Comparison of ENCODE assay signal across 8 cellular contexts in genomic region chr7:37833107-37833817, GRCh38. TPM values are rescaled to one million over a fixed set of nuclear protein-coding genes. Genes with fewer than 3 reads are reported as not detected.
DNase-seq lines count a peak whose midpoint lies in the region; ATAC-seq and TF ChIP-seq lines count a peak whose summit lies in the region.

No MANE protein-coding gene starts in this region.

- intact Hi-C loops in esophagus muscularis mucosa (cut with DNase I), result loop anchor here (5.0 to 10.0 kb wide), 3 partner anchors 206 to 626 kb away; no protein-coding TSS in a partner anchor
- intact Hi-C loops in testis (cut with DNase I; ENCODE audit: low total_unique reads), result no loop called here

- no peaks in the 10 kb centered on the region for H3K9me3 ChIP-seq in BE2C
- H3K9me3 ChIP-seq in esophagus muscularis mucosa, result no peaks in the 10 kb centered on the region
- H3K9me3 ChIP-seq in testis, result no peaks in the 10 kb centered on the region

- peak overlapping the region; percentile 42 for H3K4me3 ChIP-seq in BE2C (ENCODE audit: low read depth, low read length)
- H3K4me3 ChIP-seq in esophagus muscularis mucosa, result peak overlapping the region; percentile 31 to 50 (median 38)
- peak overlapping the region; percentile 41 to 56 for H3K4me3 ChIP-seq in testis

- no peak for ATAC-seq in GM18511 (IDR thresholded peaks at IDR 0.05; ENCODE audit: unreplicated experiment)

- no peaks in the 10 kb centered on the region for H3K36me3 ChIP-seq in BE2C
- no peaks in the 10 kb centered on the region for H3K36me3 ChIP-seq in esophagus muscularis mucosa
- H3K36me3 ChIP-seq in testis (ENCODE audit: low read depth, missing control alignments), result no peaks in the 10 kb centered on the region

- H3K27ac ChIP-seq in esophagus muscularis mucosa (replicated peaks in 1 of 4) (no peak overlapping the region), testis (no peak overlapping the region)

- DNase-seq in BE2C, result peak; percentile 58
- peak; percentile 52 for DNase-seq in GM20000 (ENCODE audit: low spot score)
- peak; percentile 52 for DNase-seq in NCI-H460 (ENCODE audit: extremely low read depth, low read depth)
- peak; percentile 59 for DNase-seq in activated CD8-positive, alpha-beta memory T cell treated with anti-CD3 and anti-CD28 coated beads, Interleukin-2, amount 50 U/mL, for 48 hours
- DNase-seq in esophagus muscularis mucosa (ENCODE audit: extremely low spot score), result no peak
- DNase-seq in myocyte (ENCODE audit: low read depth), result peak; percentile 65
- peak; percentile 55 for DNase-seq in testis

- TF ChIP-seq EP300 in esophagus muscularis mucosa (IDR thresholded peaks at IDR 0.05), result no peak

- H3K4me1 ChIP-seq in BE2C (no peaks in the 10 kb centered on the region), esophagus muscularis mucosa (peaks cover 0 to 13% (median 5%) of the 10 kb centered on the region in 4 donors), testis (peaks cover 5% of the 10 kb centered on the region)

- H3K27me3 ChIP-seq in BE2C (no peaks in the 10 kb centered on the region), esophagus muscularis mucosa (no peaks in the 10 kb centered on the region), testis (no peaks in the 10 kb centered on the region)

- WGBS in esophagus muscularis mucosa, result 25% methylated on average over 21 of the region's 21 CpGs
- 20 to 25% methylated on average over 21 of the region's 21 CpGs for WGBS in testis, 2 donors

- TF ChIP-seq CTCF in BE2C (IDR thresholded peaks at IDR 0.05; ENCODE audit: low read depth, low read length) (peak; percentile 62), GM20000 (IDR thresholded peaks at IDR 0.05; ENCODE audit: extremely low read depth, missing control alignments) (peak; percentile 29), esophagus muscularis mucosa (IDR thresholded peaks at IDR 0.05) (peak; percentile 64 to 77 (median 76)), testis (IDR thresholded peaks at IDR 0.05) (peak; percentile 55 to 89 (median 77))

- TF ChIP-seq POLR2A in esophagus muscularis mucosa (IDR thresholded peaks at IDR 0.05; ENCODE audit: low read depth), result no peak
- no peak for TF ChIP-seq POLR2A in testis (IDR thresholded peaks at IDR 0.05)

RNA-seq across cellular contexts. Expression of gene NME8, which starts 15.1 kb away (rescaled TPM):
- polyA plus RNA-seq in BE2C (2012; ENCODE audit: insufficient read depth, insufficient read length, low read depth), result not detected
- total RNA-seq in NCI-H460 (2014; rRNA removed; shearing (Covaris generic)), result not detected in 2 replicates
- polyA plus RNA-seq in NCI-H460 (2014; cell fraction: nucleus; rRNA removed), result not detected in 2 replicates
- total RNA-seq in esophagus muscularis mucosa, result under 1 TPM in 1 of 4 donors, not detected in 3; 0.57 TPM
- total RNA-seq in myocyte, result not detected in 2 replicates
- polyA plus RNA-seq in myocyte (2012), result not detected
- 1 to 10 TPM; 1.7 to 5.8 TPM for total RNA-seq in testis
- 25.3 TPM for polyA plus RNA-seq in testis (ENCODE audit: insufficient read depth, low read depth, low replicate concordance)
